Comparison of ENCODE assay signal across 9 cellular contexts in genomic region chr15:101244039-101244781, GRCh38. TPM values are rescaled to one million over a fixed set of nuclear protein-coding genes. Genes with fewer than 3 reads are reported as not detected.
DNase-seq lines count a peak whose midpoint lies in the region; TF ChIP-seq lines count a peak whose summit lies in the region.
"Had no signal": no experiment of that assay in that cellular context is flagged by ENCODE, and none has a peak within 500 bp of the region (broad histone marks: within the 10 kb centered on the region; RNA-seq: fewer than 3 reads in every experiment).

No MANE protein-coding gene starts in this region.

- H3K4me2 ChIP-seq in H9 (ENCODE audit: insufficient read depth, insufficient read length, low read length): no peak overlapping the region

- TF ChIP-seq CTCF in H9 (conservative IDR thresholded peaks at IDR 0.05): peak; percentile 17; the same call in 1 of the 3 replicates

- no peak overlapping the region for H2BK12ac ChIP-seq in H9 (ENCODE audit: insufficient read length, low read depth, low read length)

- H3K14ac ChIP-seq in H9 (ENCODE audit: insufficient read depth, low read length): no peak overlapping the region

- H2BK5ac ChIP-seq in H9 (ENCODE audit: insufficient read length, low read length): no peak overlapping the region

- H4K8ac ChIP-seq in H9 (replicated peaks; ENCODE audit: insufficient read length, low read depth, low read length): no peak overlapping the region

- no peaks in the 10 kb centered on the region for H3K9me3 ChIP-seq in H9 (ENCODE audit: control insufficient read depth, low read depth, low read length)
- H3K9me3 ChIP-seq: thoracic aorta had no signal

- H3K27ac Mint-ChIP-seq in H9 (0 out of 7 replicates have a peak overlapping the region, but pooled peaks of 1 of the 3 experiments have one; percentile 10), immature natural killer cell (peak overlapping the region; percentile 85 to 98 (median 96))
- peak overlapping the region; percentile 84 for H3K27ac Mint-ChIP-seq in activated CD4-positive, alpha-beta memory T cell treated with anti-CD3 and anti-CD28 coated beads, Interleukin-2, amount 10 ng/mL, durations not matched to agents 7 days and 5 days

- H4K20me1 ChIP-seq in H9 (ENCODE audit: control insufficient read depth, insufficient read depth, insufficient read length): peaks cover 5% of the 10 kb centered on the region

- no peaks in the 10 kb centered on the region for H3K27me3 ChIP-seq in H9 (ENCODE audit: insufficient read depth, low read length)

- no peak overlapping the region for H2AK5ac ChIP-seq in H9 (ENCODE audit: insufficient read length, low read length)

- no peak overlapping the region for H3K4ac ChIP-seq in H9 (ENCODE audit: low read depth, low read length)

- H4K91ac ChIP-seq in H9 (ENCODE audit: insufficient read length, low read depth, low read length): no peak overlapping the region

- DNase-seq in AG08396 (ENCODE audit: low spot score) (peak; percentile 36), H9 (no peak), immature natural killer cell (no peak), activated gamma-delta T cell (lab: John Stamatoyannopoulos, UW) (no peak), mucosa of gallbladder (ENCODE audit: low spot score) (no peak), HT-29 (ENCODE audit: low spot score) (no peak)
- no peak for DNase-seq in activated CD4-positive, alpha-beta memory T cell treated with anti-CD3 and anti-CD28 coated beads, Interleukin-2, amount 10 ng/mL, durations not matched to agents 7 days and 5 days
- no peak for DNase-seq in stimulated activated CD4-positive, alpha-beta T cell treated with anti-CD3 and anti-CD28 coated beads, Interleukin-1b, Interleukin-23, amount 100 ng/mL, for 48 hours

- H3K36me3 Mint-ChIP-seq in H9 (ENCODE audit: insufficient read depth in 1 of 3, low read depth in 3 of 3) (peaks cover 4 to 13% (median 4%) of the 10 kb centered on the region in 3 experiments; a peak in 6 of 7 replicates), immature natural killer cell (peaks cover 0 to 2% (median 0%) of the 10 kb centered on the region in 3 donors)
- H3K36me3 Mint-ChIP-seq in activated CD4-positive, alpha-beta memory T cell treated with anti-CD3 and anti-CD28 coated beads, Interleukin-2, amount 10 ng/mL, durations not matched to agents 7 days and 5 days (ENCODE audit: low read depth): peaks cover 63% of the 10 kb centered on the region

- no peak overlapping the region for H3K56ac ChIP-seq in H9 (ENCODE audit: insufficient read length, low read depth, low read length)

- peaks cover 61 to 72% of the 10 kb centered on the region in 2 experiments for H3K4me1 Mint-ChIP-seq in H9
- peaks cover 98% of the 10 kb centered on the region for H3K4me1 Mint-ChIP-seq in activated CD4-positive, alpha-beta memory T cell treated with anti-CD3 and anti-CD28 coated beads, Interleukin-2, amount 10 ng/mL, durations not matched to agents 7 days and 5 days
- H3K4me1 Mint-ChIP-seq in immature natural killer cell: peaks cover 87 to 99% of the 10 kb centered on the region in 2 donors

- no CpG with 5 or more reads among the region's 7 CpGs for WGBS in H9 (ENCODE audit: extremely low coverage, insufficient read length, low lambda C conversion rate)

- no peak overlapping the region for H3K4me3 Mint-ChIP-seq in H9
- peak overlapping the region; percentile 15 for H3K4me3 Mint-ChIP-seq in activated CD4-positive, alpha-beta memory T cell treated with anti-CD3 and anti-CD28 coated beads, Interleukin-2, amount 10 ng/mL, durations not matched to agents 7 days and 5 days
- peak overlapping the region; percentile 71 to 90 (median 83) for H3K4me3 Mint-ChIP-seq in immature natural killer cell

- H3K79me2 ChIP-seq in H9 (ENCODE audit: insufficient read depth, low read length): peaks cover 79% of the 10 kb centered on the region

- H3K27me3 Mint-ChIP-seq in H9 (ENCODE audit: low read depth) (no peaks in the 10 kb centered on the region), immature natural killer cell (ENCODE audit: low read depth in 3 of 3) (peaks cover 1 to 7% (median 5%) of the 10 kb centered on the region in 3 donors)
- no peaks in the 10 kb centered on the region for H3K27me3 Mint-ChIP-seq in activated CD4-positive, alpha-beta memory T cell treated with anti-CD3 and anti-CD28 coated beads, Interleukin-2, amount 10 ng/mL, durations not matched to agents 7 days and 5 days

- no peak overlapping the region for H2BK15ac ChIP-seq in H9 (ENCODE audit: low read depth, low read length)

- no peaks in the 10 kb centered on the region for H3K9me3 Mint-ChIP-seq in H9
- no peaks in the 10 kb centered on the region for H3K9me3 Mint-ChIP-seq in activated CD4-positive, alpha-beta memory T cell treated with anti-CD3 and anti-CD28 coated beads, Interleukin-2, amount 10 ng/mL, durations not matched to agents 7 days and 5 days
- no peaks in the 10 kb centered on the region for H3K9me3 Mint-ChIP-seq in immature natural killer cell

- H2BK120ac ChIP-seq in H9 (ENCODE audit: low read depth, low read length, poor library complexity, severe bottlenecking): no peak overlapping the region

- H3K23ac ChIP-seq in H9 (ENCODE audit: insufficient read length, low read depth, low read length): no peak overlapping the region

- no peak overlapping the region for H3T11ph ChIP-seq in H9 (ENCODE audit: low read length)

- H2AFZ ChIP-seq in H9 (ENCODE audit: low read length): no peak overlapping the region

- CTCF ChIA-PET in activated CD4-positive, alpha-beta memory T cell treated with anti-CD3 and anti-CD28 coated beads, Interleukin-2, amount 10 ng/mL, durations not matched to agents 7 days and 5 days (lab: Charles Lee): interaction anchor here (0.8 to 6.4 kb wide), 11 partner anchors 8 to 236 kb away, joined by 3 to 51 read pairs (median 3); no protein-coding TSS in a partner anchor

- no peak overlapping the region for H3K18ac ChIP-seq in H9 (ENCODE audit: insufficient read length, low read depth, low read length)

- no peaks in the 10 kb centered on the region for H3K23me2 ChIP-seq in H9 (ENCODE audit: insufficient read length, low read depth, low read length, poor library complexity, severe bottlenecking)

- no peak overlapping the region for H3K27ac ChIP-seq in H9 (ENCODE audit: insufficient read length, low read depth, low read length)

- POLR2A ChIA-PET in activated CD4-positive, alpha-beta memory T cell treated with anti-CD3 and anti-CD28 coated beads, Interleukin-2, amount 10 ng/mL, durations not matched to agents 7 days and 5 days (lab: Charles Lee): interaction anchor here (1.4 to 7.5 kb wide), 8 partner anchors 7 to 117 kb away, joined by 6 to 103 read pairs (median 12); partner anchors contain the start of genes CHSY1 and SNRPA1

- no peak overlapping the region for H3K9ac ChIP-seq in H9 (ENCODE audit: extremely low read depth, insufficient read length, low read length)

- peaks cover 6% of the 10 kb centered on the region for H3K79me1 ChIP-seq in H9 (ENCODE audit: insufficient read depth, low read depth, low read length, poor library complexity, severe bottlenecking)

- H4K5ac ChIP-seq in H9 (ENCODE audit: insufficient read length, low read depth, low read length): no peak overlapping the region

- H3K4me1 ChIP-seq in H9 (ENCODE audit: insufficient read depth, low read length): peaks cover 11% of the 10 kb centered on the region

- H2BK20ac ChIP-seq in H9 (ENCODE audit: low read depth, low read length, poor library complexity, severe bottlenecking): no peak overlapping the region

RNA-seq across cellular contexts. Expression of gene CHSY1, which starts 7.6 kb away (rescaled TPM):
- total RNA-seq in H9 (2021): 68.3 and 68.9 TPM in 2 replicates
- 10 to 100 TPM; 61.7 to 62.0 TPM for total RNA-seq in activated CD4-positive, alpha-beta memory T cell treated with anti-CD3 and anti-CD28 coated beads, Interleukin-2, amount 10 ng/mL, durations not matched to agents 7 days and 5 days
- polyA plus RNA-seq in immature natural killer cell: 1 to 10 TPM; 2.8 to 4.0 (median 2.8) TPM
- 18.8 TPM for total RNA-seq in mucosa of gallbladder
- 6.9 and 7.4 TPM in 2 replicates for total RNA-seq in HT-29 (2014; rRNA removed; shearing (Covaris generic))

RNA-seq across cellular contexts. Expression of gene SELENOS, which starts 33.1 kb away (rescaled TPM):
- total RNA-seq in H9 (2021) (57.7 and 65.1 TPM in 2 replicates), mucosa of gallbladder (74.7 TPM)
- total RNA-seq in activated CD4-positive, alpha-beta memory T cell treated with anti-CD3 and anti-CD28 coated beads, Interleukin-2, amount 10 ng/mL, durations not matched to agents 7 days and 5 days: 10 to 100 TPM; 43.0 to 45.7 TPM
- polyA plus RNA-seq in immature natural killer cell: 100 to 1,000 TPM in 1 of 3 donors, 10 to 100 TPM in 2; 88.7 to 122 (median 94.9) TPM
- 56.6 and 67.1 TPM in 2 replicates for total RNA-seq in HT-29 (2014; rRNA removed; shearing (Covaris generic))

RNA-seq across cellular contexts. Expression of gene SNRPA1, which starts 50.8 kb away (rescaled TPM):
- total RNA-seq in H9 (2021) (145 and 146 TPM in 2 replicates), mucosa of gallbladder (33.2 TPM)
- total RNA-seq in activated CD4-positive, alpha-beta memory T cell treated with anti-CD3 and anti-CD28 coated beads, Interleukin-2, amount 10 ng/mL, durations not matched to agents 7 days and 5 days: 100 to 1,000 TPM; 107 to 113 TPM
- polyA plus RNA-seq in immature natural killer cell: 10 to 100 TPM; 38.6 to 65.0 (median 53.4) TPM
- total RNA-seq in HT-29 (2014; rRNA removed; shearing (Covaris generic)): 57.3 and 63.0 TPM in 2 replicates

Comparison
In these comparisons a context has a peak if more than half of its experiments do, and no peak if none do; other contexts are left out.
1. H3K4me3 Mint-ChIP-seq: peak in activated CD4-positive, alpha-beta memory T cell treated with anti-CD3 and anti-CD28 coated beads, Interleukin-2, amount 10 ng/mL, durations not matched to agents 7 days and 5 days (single experiment) and immature natural killer cell (5 of 5); none in H9 (0 of 2).